Comparison of ENCODE assay signal across 10 cellular contexts in the genomic region with DNA sequence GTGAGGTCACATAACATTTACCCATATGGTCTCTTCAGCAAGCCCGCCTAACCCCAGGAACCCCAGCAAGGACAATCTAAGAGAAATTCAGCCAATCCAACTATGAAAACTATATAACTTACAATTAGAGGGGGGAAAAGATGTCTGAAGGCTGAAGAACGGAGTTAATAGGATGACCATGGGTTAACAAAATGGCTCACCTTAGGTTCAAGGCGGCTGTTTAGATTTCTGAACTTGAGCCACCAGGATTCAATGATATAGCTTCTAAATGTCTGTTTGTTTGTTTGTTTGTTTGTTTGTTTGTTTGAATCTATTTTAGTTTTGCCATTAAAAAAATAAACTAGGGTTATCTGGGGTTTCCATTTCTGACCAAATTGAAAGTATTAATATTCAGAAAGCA.
"Had no signal": no experiment of that assay in that cellular context is flagged by ENCODE, and none has a peak within 500 bp of the region (broad histone marks: within the 10 kb centered on the region; RNA-seq: fewer than 3 reads in every experiment).

No MANE protein-coding gene starts in this region.

- H3K4me1 Mint-ChIP-seq: GM23338, H9 had no signal

- H2AFZ ChIP-seq: GM23338 had no signal

- ATAC-seq: GM23338 had no signal

- DNase-seq: H9, HCEC 1CT, IMR-90, Kasumi-1, KBM-7 had no signal

- H3K27ac Mint-ChIP-seq: GM23338, H9 had no signal

- H3K9me3 Mint-ChIP-seq: GM23338, H9 had no signal

- H3K4me3 ChIP-seq: GM23338 had no signal

- H3K4me3 Mint-ChIP-seq: GM23338, H9 had no signal

- H3K27ac ChIP-seq: HL-60 had no signal

- FAIRE-seq: H1, H54, HTR-8/SVneo had no signal

- H3K4me2 ChIP-seq: GM23338 had no signal
